ENCODE assay signal across 8 cellular contexts in genomic region chr18:9615280-9615797, GRCh38. TPM values are rescaled to one million over a fixed set of nuclear protein-coding genes. Genes with fewer than 3 reads are reported as not detected.
DNase-seq lines count a peak whose midpoint lies in the region; TF ChIP-seq lines count a peak whose summit lies in the region.

No MANE protein-coding gene starts in this region.

- H3K4me3 ChIP-seq in PC-9 (peak overlapping the region; percentile 76), epithelial cell of proximal tubule (ENCODE audit: low read depth, low read length) (peak overlapping the region; percentile 61)

- DNase-seq in Calu3 (no peak), PC-9 (no peak), epithelial cell of proximal tubule (ENCODE audit: low read depth) (no peak), osteocyte (ENCODE audit: extremely low spot score, unreplicated experiment) (no peak), dermis blood vessel endothelial cell (no peak), NCI-H2171 treated with DMSO at 0.1 percent for 48 hours (lab: John Stamatoyannopoulos, UW) (no peak), hippocampal formation (lab: John Stamatoyannopoulos, UW) (no peak), H4 (ENCODE audit: low spot score) (no peak)

- no peaks in the 10 kb centered on the region for H3K9me2 ChIP-seq in PC-9 (ENCODE audit: insufficient read depth)

- H3K27ac ChIP-seq in PC-9 = peak overlapping the region; percentile 97

- POLR2A ChIA-PET in PC-9 (lab: Charles Lee; ENCODE audit: unreplicated experiment) = interaction anchor here (0.5 to 0.8 kb wide), 9 partner anchors 8 to 262 kb away, joined by 3 to 14 read pairs (median 6); no protein-coding TSS in a partner anchor

- H2AFZ ChIP-seq in PC-9 = peak overlapping the region; percentile 52; the same call in 1 of the 2 replicates

- H3K27me3 Mint-ChIP-seq in Calu3 (ENCODE audit: unreplicated experiment) (no peaks in the 10 kb centered on the region), osteocyte (ENCODE audit: unreplicated experiment) (no peaks in the 10 kb centered on the region)

- intact Hi-C loops in Calu3 (cut with micrococcal nuclease; ENCODE audit: unreplicated experiment) = no loop called here
- intact Hi-C loops in PC-9 (cut with micrococcal nuclease; ENCODE audit: unreplicated experiment) = loop anchor here (10.0 kb wide), 1 partner anchor 299 kb away; the partner anchor contains the start of gene VAPA

- CTCF ChIA-PET in Calu3 (lab: Charles Lee) = interaction anchor here (0.6 to 1.3 kb wide), 2 partner anchors 37 to 69 kb away, joined by 3 to 4 read pairs; no protein-coding TSS in a partner anchor
- CTCF ChIA-PET in PC-9 (lab: Charles Lee) = interaction anchor here (1.0 to 1.6 kb wide), 3 partner anchors 58 to 68 kb away, joined by 4 to 7 read pairs (median 4); no protein-coding TSS in a partner anchor

- H3F3A ChIP-seq in PC-9 (ENCODE audit: insufficient read depth, low read depth) = peaks cover 61% of the 10 kb centered on the region

- peaks cover 55% of the 10 kb centered on the region for H3K4me1 Mint-ChIP-seq in Calu3 (ENCODE audit: low read depth, unreplicated experiment)
- peaks cover 61% of the 10 kb centered on the region for H3K4me1 Mint-ChIP-seq in osteocyte (ENCODE audit: unreplicated experiment)

- no peaks in the 10 kb centered on the region; the same call in 1 of the 2 replicates for H4K20me1 ChIP-seq in PC-9 (ENCODE audit: insufficient read depth)

- H3K4me1 ChIP-seq in PC-9 (replicated peaks; ENCODE audit: insufficient read depth) = peaks cover 68% of the 10 kb centered on the region

- H3K36me3 Mint-ChIP-seq in Calu3 (ENCODE audit: insufficient read depth, unreplicated experiment) (peaks cover 38% of the 10 kb centered on the region), osteocyte (ENCODE audit: unreplicated experiment) (peaks cover 11% of the 10 kb centered on the region)

- TSS peak; percentile 81 for BruUV-seq in Calu3 (replicated peaks; lab: Mats Ljungman, UMichigan)
- BruUV-seq in PC-9 (replicated peaks; lab: Mats Ljungman, UMichigan) = TSS peak; percentile 79

- peak overlapping the region; percentile 100 for H3K4me2 ChIP-seq in PC-9

- H3K4me3 Mint-ChIP-seq in Calu3 (ENCODE audit: low read depth, unreplicated experiment) (peak overlapping the region; percentile 99), osteocyte (ENCODE audit: unreplicated experiment) (peak overlapping the region; percentile 71)

- H3K9me3 ChIP-seq in PC-9 (ENCODE audit: insufficient read depth, low read depth) = no peaks in the 10 kb centered on the region

- TF ChIP-seq CTCF in Calu3 (IDR thresholded peaks at IDR 0.05; ENCODE audit: unreplicated experiment) (no peak), PC-9 (conservative IDR thresholded peaks at IDR 0.05) (no peak), epithelial cell of proximal tubule (conservative IDR thresholded peaks at IDR 0.05; ENCODE audit: low read depth, low read length) (no peak), osteocyte (IDR thresholded peaks at IDR 0.05) (no peak)

- H3K9me3 Mint-ChIP-seq in Calu3 (ENCODE audit: low read depth, unreplicated experiment) (no peaks in the 10 kb centered on the region), osteocyte (ENCODE audit: unreplicated experiment) (no peaks in the 10 kb centered on the region)

- H3K27me3 ChIP-seq in PC-9 (ENCODE audit: insufficient read depth, low read depth) = no peaks in the 10 kb centered on the region

- peaks cover 56% of the 10 kb centered on the region for H3K79me2 ChIP-seq in PC-9 (ENCODE audit: low read depth)

- peaks cover 18% of the 10 kb centered on the region for H3K36me3 ChIP-seq in PC-9 (ENCODE audit: low read depth)

- H3K27ac Mint-ChIP-seq in Calu3 (ENCODE audit: unreplicated experiment) (peak overlapping the region; percentile 94), osteocyte (ENCODE audit: unreplicated experiment) (peak overlapping the region; percentile 91)

RNA-seq across cellular contexts. Expression of gene PPP4R1, which starts 1.0 kb away (rescaled TPM):
- total RNA-seq in Calu3 (2022) (110 and 115 TPM in 2 replicates), PC-9 (2021) (157 and 167 TPM in 2 replicates), epithelial cell of proximal tubule (82.0 and 96.8 TPM in 2 replicates), osteocyte (131 and 140 TPM in 2 replicates), dermis blood vessel endothelial cell (180 and 193 TPM in 2 replicates)
- total RNA-seq in H4 (2014; rRNA removed; shearing (Covaris generic)) = 56.3 and 70.2 TPM in 2 replicates
